Comparison of ENCODE assay signal across 8 cellular contexts in genomic region chr9:15423328-15423985, GRCh38. TPM values are rescaled to one million over a fixed set of nuclear protein-coding genes. Genes with fewer than 3 reads are reported as not detected.
DNase-seq lines count a peak whose midpoint lies in the region; ATAC-seq and TF ChIP-seq lines count a peak whose summit lies in the region.

No MANE protein-coding gene starts in this region.

- no peaks in the 10 kb centered on the region for H3K27me3 ChIP-seq in CD4-positive, CD25-positive, alpha-beta regulatory T cell (ENCODE audit: control insufficient read depth, insufficient read depth, low read length)
- no peaks in the 10 kb centered on the region for H3K27me3 ChIP-seq in gastroesophageal sphincter
- H3K27me3 ChIP-seq in rectal smooth muscle tissue (ENCODE audit: control insufficient read depth, insufficient read depth, low read length): no peaks in the 10 kb centered on the region

- H3K36me3 Mint-ChIP-seq in CD4-positive, CD25-positive, alpha-beta regulatory T cell: peaks cover 17% of the 10 kb centered on the region

- H3K9me3 Mint-ChIP-seq in CD4-positive, CD25-positive, alpha-beta regulatory T cell: peaks cover 0 to 1% (median 0%) of the 10 kb centered on the region in 7 donors

- H3K9ac ChIP-seq in rectal smooth muscle tissue (ENCODE audit: low read length): peak overlapping the region; percentile 96

- no peak for TF ChIP-seq EP300 in gastroesophageal sphincter (IDR thresholded peaks at IDR 0.05)

- TF ChIP-seq POLR2A in gastroesophageal sphincter (IDR thresholded peaks at IDR 0.05): no peak

- WGBS in gastroesophageal sphincter (ENCODE audit: low coverage in 1 of 2), 2 donors: 1 to 3% methylated on average over 13 of the region's 16 CpGs

- no peaks in the 10 kb centered on the region for H3K9me3 ChIP-seq in CD4-positive, CD25-positive, alpha-beta regulatory T cell (ENCODE audit: control insufficient read depth in 2 of 2, low read length in 2 of 2)
- H3K9me3 ChIP-seq in gastroesophageal sphincter: no peaks in the 10 kb centered on the region

- H3K27ac Mint-ChIP-seq in CD4-positive, CD25-positive, alpha-beta regulatory T cell: peak overlapping the region; percentile 40 to 95 (median 95)

- DNase-seq in CD4-positive, CD25-positive, alpha-beta regulatory T cell: peak in 2 of 3 donors; percentile 15 to 60
- DNase-seq in HS-5 (ENCODE audit: low read depth) (peak; percentile 5), NCI-H774 (lab: John Stamatoyannopoulos, UW) (no peak), hypothalamus (lab: John Stamatoyannopoulos, UW) (no peak)
- no peak for DNase-seq in NK-92 treated with Interleukin-12 subunit alpha and Interleukin-12 subunit beta, amount 100 ng/mL, for 24 hours (lab: John Stamatoyannopoulos, UW)

- peak overlapping the region; percentile 87 for H3K4me3 ChIP-seq in CD4-positive, CD25-positive, alpha-beta regulatory T cell (ENCODE audit: low read depth, low read length)
- H3K4me3 ChIP-seq in gastroesophageal sphincter (peak overlapping the region; percentile 64 to 96), rectal smooth muscle tissue (ENCODE audit: low read length) (peak overlapping the region; percentile 97)

- peak overlapping the region; percentile 67 for H3K27ac ChIP-seq in CD4-positive, CD25-positive, alpha-beta regulatory T cell (ENCODE audit: insufficient read depth, low read length, poor library complexity, severe bottlenecking)
- H3K27ac ChIP-seq in VCaP: peak overlapping the region; percentile 91
- peak overlapping the region; percentile 26 to 93 (median 89) for H3K27ac ChIP-seq in gastroesophageal sphincter
- H3K27ac ChIP-seq in rectal smooth muscle tissue (ENCODE audit: low read depth, low read length): peak overlapping the region; percentile 94

- peak; percentile 51 for TF ChIP-seq CTCF in VCaP (conservative IDR thresholded peaks at IDR 0.05)
- TF ChIP-seq CTCF in gastroesophageal sphincter (IDR thresholded peaks at IDR 0.05): peak in 1 of 4 experiments; percentile 22

- peaks cover 6% of the 10 kb centered on the region for H3K27me3 Mint-ChIP-seq in CD4-positive, CD25-positive, alpha-beta regulatory T cell

- H3K36me3 ChIP-seq in CD4-positive, CD25-positive, alpha-beta regulatory T cell (ENCODE audit: control insufficient read depth, insufficient read depth, low read length): peaks cover 19% of the 10 kb centered on the region
- peaks cover 0 to 26% of the 10 kb centered on the region in 2 donors for H3K36me3 ChIP-seq in gastroesophageal sphincter
- peaks cover 4% of the 10 kb centered on the region for H3K36me3 ChIP-seq in rectal smooth muscle tissue (ENCODE audit: control insufficient read depth, insufficient read depth, low read length)

- peaks cover 30 to 51% (median 38%) of the 10 kb centered on the region in 4 donors for H3K4me1 Mint-ChIP-seq in CD4-positive, CD25-positive, alpha-beta regulatory T cell

- H3K4me1 ChIP-seq in CD4-positive, CD25-positive, alpha-beta regulatory T cell (ENCODE audit: control insufficient read depth, insufficient read depth, low read length, poor library complexity, severe bottlenecking): peaks cover 48% of the 10 kb centered on the region
- H3K4me1 ChIP-seq in gastroesophageal sphincter (peaks cover 0 to 57% (median 0%) of the 10 kb centered on the region in 3 donors), rectal smooth muscle tissue (ENCODE audit: control insufficient read depth, insufficient read depth, low read length) (peaks cover 7% of the 10 kb centered on the region)

- no peak for ATAC-seq in CD4-positive, CD25-positive, alpha-beta regulatory T cell (ENCODE audit: low read depth in 2 of 2)
- ATAC-seq in gastroesophageal sphincter: no peak

- peak overlapping the region; percentile 93 to 98 (median 95) for H3K4me3 Mint-ChIP-seq in CD4-positive, CD25-positive, alpha-beta regulatory T cell

RNA-seq across cellular contexts. Expression of gene SNAPC3, which starts 0.8 kb away (rescaled TPM):
- 14.0 TPM for total RNA-seq in CD4-positive, CD25-positive, alpha-beta regulatory T cell
- 10 to 100 TPM in 3 of 4 donors, 1 to 10 TPM in 1; 8.1 to 15.3 (median 12.5) TPM for polyA plus RNA-seq in CD4-positive, CD25-positive, alpha-beta regulatory T cell
- 10 to 100 TPM; 32.2 to 51.1 (median 36.4) TPM for total RNA-seq in gastroesophageal sphincter

Comparison
In these comparisons a context has a peak if more than half of its experiments do, and no peak if none do; other contexts are left out.
1. DNase-seq: peak in CD4-positive, CD25-positive, alpha-beta regulatory T cell (2 of 3) and HS-5 (single experiment); none in NCI-H774 (single experiment), NK-92 treated with Interleukin-12 subunit alpha and Interleukin-12 subunit beta, amount 100 ng/mL, for 24 hours (single experiment) and hypothalamus (0 of 51).
2. Peak in every context shown above with its lines, with median percentiles within 50 percentile points of each other: H3K27ac ChIP-seq and H3K4me3 ChIP-seq.